In genomic region chr17:81393684-81394376, GRCh38 we compare ENCODE assay signal across 8 cellular contexts. TPM values are rescaled to one million over a fixed set of nuclear protein-coding genes. Genes with fewer than 3 reads are reported as not detected.
DNase-seq lines count a peak whose midpoint lies in the region; ATAC-seq, FAIRE-seq and TF ChIP-seq lines count a peak whose summit lies in the region.

No MANE protein-coding gene starts in this region.

- H3K9me3 ChIP-seq in HUES48 (ENCODE audit: control insufficient read depth, insufficient read depth, low read length) (no peaks in the 10 kb centered on the region), testis (no peaks in the 10 kb centered on the region)

- no peak for FAIRE-seq in D721Med (lab: Jason Lieb, UNC)

- peaks cover 65% of the 10 kb centered on the region for H3K4me1 Mint-ChIP-seq in neural crest cell

- peak overlapping the region in 1 of 2 donors; percentile 81 for H3K27ac Mint-ChIP-seq in activated naive CD4-positive, alpha-beta T cell treated with anti-CD3 and anti-CD28 coated beads, Interleukin-2, amount 50 U/mL, for 72 hours
- H3K27ac Mint-ChIP-seq in neural crest cell (ENCODE audit: unreplicated experiment), result no peak overlapping the region

- DNase-seq in D721Med (ENCODE audit: insufficient read length, low spot score), result peak; percentile 92
- DNase-seq in NOMO-1 treated with DMSO at 0.1 percent for 48 hours (lab: John Stamatoyannopoulos, UW; ENCODE audit: unreplicated experiment), result peak; percentile 97
- peak; percentile 67 to 84 for DNase-seq in activated naive CD4-positive, alpha-beta T cell treated with anti-CD3 and anti-CD28 coated beads, Interleukin-2, amount 50 U/mL, for 72 hours (ENCODE audit: low spot score in 2 of 2)
- peak; percentile 100 for DNase-seq in glomerular endothelial cell (ENCODE audit: extremely low read depth, low read depth, low spot score)
- peak; percentile 100 for DNase-seq in neural crest cell (ENCODE audit: low read depth, low spot score)
- peak; percentile 100 for DNase-seq in testis

- peak overlapping the region; percentile 99 for H3K4me3 Mint-ChIP-seq in neural crest cell

- H3K27ac ChIP-seq in HUES48 (ENCODE audit: low read depth, low read length), result peak overlapping the region; percentile 85
- H3K27ac ChIP-seq in testis, result peak overlapping the region; percentile 79 to 97

- no peaks in the 10 kb centered on the region for H3K36me3 ChIP-seq in HUES48 (ENCODE audit: control insufficient read depth, insufficient read depth, low read length)
- no peaks in the 10 kb centered on the region for H3K36me3 ChIP-seq in testis (ENCODE audit: low read depth, missing control alignments)

- H3K4me3 ChIP-seq in HUES48 (ENCODE audit: low read depth, low read length), result peak overlapping the region; percentile 64; the same call in 1 of the 2 replicates
- H3K4me3 ChIP-seq in testis, result peak overlapping the region; percentile 78 to 83

- peaks cover 0 to 3% of the 10 kb centered on the region in 2 donors for H3K36me3 Mint-ChIP-seq in activated naive CD4-positive, alpha-beta T cell treated with anti-CD3 and anti-CD28 coated beads, Interleukin-2, amount 50 U/mL, for 72 hours
- H3K36me3 Mint-ChIP-seq in neural crest cell (ENCODE audit: low read depth), result peaks cover 11% of the 10 kb centered on the region

- TF ChIP-seq POLR2A in testis (IDR thresholded peaks at IDR 0.05), result no peak

- ATAC-seq in activated naive CD4-positive, alpha-beta T cell treated with anti-CD3 and anti-CD28 coated beads, Interleukin-2, amount 50 U/mL, for 72 hours, result peak; percentile 60 to 66
- no peak for ATAC-seq in GM18858 (IDR thresholded peaks at IDR 0.05; ENCODE audit: unreplicated experiment)

- 0 to 3% methylated on average over 17 to 55 of the region's 63 CpGs for WGBS in testis, 2 donors

- H3K9me3 Mint-ChIP-seq in activated naive CD4-positive, alpha-beta T cell treated with anti-CD3 and anti-CD28 coated beads, Interleukin-2, amount 50 U/mL, for 72 hours, result no peaks in the 10 kb centered on the region
- no peaks in the 10 kb centered on the region for H3K9me3 Mint-ChIP-seq in neural crest cell

- H3K27me3 ChIP-seq in HUES48 (ENCODE audit: control insufficient read depth, insufficient read depth, low read length) (peaks cover 72% of the 10 kb centered on the region), testis (no peaks in the 10 kb centered on the region)

- H3K27me3 Mint-ChIP-seq in neural crest cell (ENCODE audit: low read depth), result peaks cover 26% of the 10 kb centered on the region

- peak overlapping the region; percentile 9; the same call in 1 of the 2 replicates for H3K9ac ChIP-seq in HUES48 (ENCODE audit: low read depth, low read length)

- intact Hi-C loops in testis (cut with DNase I; ENCODE audit: low total_unique reads), result no loop called here

- TF ChIP-seq CTCF in D721Med (IDR thresholded peaks at IDR 0.05; ENCODE audit: insufficient read depth, missing control alignments) (no peak), neural crest cell (conservative IDR thresholded peaks at IDR 0.05) (peak; percentile 43), testis (IDR thresholded peaks at IDR 0.05) (peak in 2 of 3 experiments; percentile 13 to 14)

- H3K4me1 ChIP-seq in HUES48 (ENCODE audit: control insufficient read depth, insufficient read depth, low read length) (peaks cover 31% of the 10 kb centered on the region), testis (peaks cover 33% of the 10 kb centered on the region)

RNA-seq across cellular contexts. Expression of gene BAHCC1, which starts 1.4 kb away (rescaled TPM):
- total RNA-seq in activated naive CD4-positive, alpha-beta T cell treated with anti-CD3 and anti-CD28 coated beads, Interleukin-2, amount 50 U/mL, for 72 hours, result under 1 TPM in 1 of 2 donors, not detected in 1; 0.16 TPM
- 19.3 and 30.5 TPM in 2 replicates for total RNA-seq in glomerular endothelial cell
- 57.4 and 61.3 TPM in 2 replicates for total RNA-seq in neural crest cell
- total RNA-seq in testis, result 10 to 100 TPM; 29.2 to 30.2 TPM
- 11.3 TPM for polyA plus RNA-seq in testis (ENCODE audit: insufficient read depth, low read depth, low replicate concordance)

Comparison
In these comparisons a context has a peak if more than half of its experiments do, and no peak if none do; other contexts are left out.
1. RNA of gene BAHCC1, which starts 1.4 kb away (total RNA-seq): 57.4 to 61.3 TPM in neural crest cell, 19.3 to 30.5 TPM in glomerular endothelial cell and 29.2 to 30.2 TPM in testis; 0.16 TPM in activated naive CD4-positive, alpha-beta T cell treated with anti-CD3 and anti-CD28 coated beads, Interleukin-2, amount 50 U/mL, for 72 hours; every median in the first group is over 10 times any median in the second.
2. Peak in every context shown above with its lines, with median percentiles within 50 percentile points of each other: DNase-seq.